In genomic region chr6:129297592-129297991, GRCh38 we compare ENCODE assay signal across 27 cellular contexts.
"Had no signal": no experiment of that assay in that cellular context is flagged by ENCODE, and none has a peak within 500 bp of the region (broad histone marks: within the 10 kb centered on the region; RNA-seq: fewer than 3 reads in every experiment).

No MANE protein-coding gene starts in this region.

- H3K4me3 ChIP-seq: colonic mucosa, gastrocnemius medialis, hepatocyte, left lung, lower lobe of right lung, sigmoid colon, skin epidermis, suprapubic skin had no signal

- H3K4me1 ChIP-seq: colonic mucosa, gastrocnemius medialis, left lung, lower lobe of right lung, parathyroid adenoma, sigmoid colon, suprapubic skin had no signal

- H3K9me3 ChIP-seq: colonic mucosa, gastrocnemius medialis, left lung, lower lobe of right lung, neutrophil, sigmoid colon, suprapubic skin had no signal

- H3K27me3 Mint-ChIP-seq: dendritic cell treated with granulocyte-macrophage colony-stimulating factor and Interleukin-4, amounts not matched to agents 40 ng/mL and 50 ng/mL, for 4 days; progenitor cell of endocrine pancreas; stimulated activated naive B cell treated with anti-CD40 and anti-IgM and Interleukin-4, amounts not matched to agents 10 μg/mL and 1 μg/mL and 100 μg/mL, for 72 hours had no signal

- DNase-seq: colonic mucosa; effector CD8-positive, alpha-beta T cell; endodermal cell; foreskin fibroblast; gastrocnemius medialis; head of caudate nucleus; kidney; left cardiac atrium; left lung; lower lobe of right lung; natural killer cell; right cardiac atrium; sigmoid colon; stimulated activated CD4-positive, alpha-beta T cell treated with anti-CD3 and anti-CD28 coated beads, Interleukin-15, amount 100 ng/mL, for 24 hours; stimulated activated CD4-positive, alpha-beta T cell treated with anti-CD3 and anti-CD28 coated beads, Interleukin-2, amount 100 ng/mL, for 48 hours; stimulated activated naive B cell treated with anti-CD40 and anti-IgM and Interleukin-4, amounts not matched to agents 10 μg/mL and 1 μg/mL and 100 μg/mL, for 72 hours; trophoblast cell had no signal

- H3K4me1 Mint-ChIP-seq: central memory CD8-positive, alpha-beta T cell; endodermal cell; stimulated activated naive B cell treated with anti-CD40 and anti-IgM and Interleukin-4, amounts not matched to agents 10 μg/mL and 1 μg/mL and 100 μg/mL, for 72 hours had no signal

- H3K27me3 ChIP-seq: colonic mucosa, gastrocnemius medialis, hepatocyte, left lung, neutrophil, sigmoid colon, suprapubic skin had no signal

- H3K36me3 Mint-ChIP-seq: stimulated activated naive B cell treated with anti-CD40 and anti-IgM and Interleukin-4, amounts not matched to agents 10 μg/mL and 1 μg/mL and 100 μg/mL, for 72 hours had no signal

- H3K27ac ChIP-seq: colonic mucosa, epithelial cell of prostate, gastrocnemius medialis, hepatocyte, left lung, lower lobe of right lung, neutrophil, parathyroid adenoma, sigmoid colon, skin epidermis, suprapubic skin had no signal

- H3K4me2 ChIP-seq: hepatocyte had no signal

- H2AFZ ChIP-seq: hepatocyte, parathyroid adenoma had no signal

- H3K27ac Mint-ChIP-seq: dendritic cell treated with granulocyte-macrophage colony-stimulating factor and Interleukin-4, amounts not matched to agents 40 ng/mL and 50 ng/mL, for 4 days; endodermal cell; natural killer cell; progenitor cell of endocrine pancreas; stimulated activated naive B cell treated with anti-CD40 and anti-IgM and Interleukin-4, amounts not matched to agents 10 μg/mL and 1 μg/mL and 100 μg/mL, for 72 hours; stimulated activated naive CD8-positive, alpha-beta T cell treated with anti-CD3 and anti-CD28 coated beads, Interleukin-15, Interleukin-2, amounts not matched to agents 100 ng/mL and 50 ng/mL, for 24 hours had no signal

- H3K4me3 Mint-ChIP-seq: central memory CD8-positive, alpha-beta T cell; dendritic cell treated with granulocyte-macrophage colony-stimulating factor and Interleukin-4, amounts not matched to agents 40 ng/mL and 50 ng/mL, for 4 days; endodermal cell; natural killer cell; stimulated activated naive B cell treated with anti-CD40 and anti-IgM and Interleukin-4, amounts not matched to agents 10 μg/mL and 1 μg/mL and 100 μg/mL, for 72 hours; stimulated activated naive CD8-positive, alpha-beta T cell treated with anti-CD3 and anti-CD28 coated beads, Interleukin-15, Interleukin-2, amounts not matched to agents 100 ng/mL and 50 ng/mL, for 24 hours had no signal

- H3K79me2 ChIP-seq: hepatocyte, parathyroid adenoma had no signal

- H3K36me3 ChIP-seq: colonic mucosa, left lung, neutrophil, suprapubic skin had no signal

- H3K9me3 Mint-ChIP-seq: central memory CD8-positive, alpha-beta T cell; dendritic cell treated with granulocyte-macrophage colony-stimulating factor and Interleukin-4, amounts not matched to agents 40 ng/mL and 50 ng/mL, for 4 days; endodermal cell; stimulated activated naive B cell treated with anti-CD40 and anti-IgM and Interleukin-4, amounts not matched to agents 10 μg/mL and 1 μg/mL and 100 μg/mL, for 72 hours; stimulated activated naive CD8-positive, alpha-beta T cell treated with anti-CD3 and anti-CD28 coated beads, Interleukin-15, Interleukin-2, amounts not matched to agents 100 ng/mL and 50 ng/mL, for 24 hours had no signal
